28 cellular contexts compared by ENCODE assay signal in genomic region chr4:113776016-113776415, GRCh38.
"Had no signal": no experiment of that assay in that cellular context is flagged by ENCODE, and none has a peak within 500 bp of the region (broad histone marks: within the 10 kb centered on the region; RNA-seq: fewer than 3 reads in every experiment).

No MANE protein-coding gene starts in this region.

- H3K4me3 ChIP-seq: MG63, SK-N-MC had no signal

- H3K36me3 ChIP-seq: brain microvascular endothelial cell, MG63, WERI-Rb-1 had no signal

- H3K36me3 Mint-ChIP-seq: activated naive CD8-positive, alpha-beta T cell had no signal

- H3K4me3 Mint-ChIP-seq: activated CD4-positive, alpha-beta T cell treated with anti-CD3 and anti-CD28 coated beads for 36 hours; activated CD4-positive, alpha-beta T cell treated with anti-CD3 and anti-CD28 coated beads, Interleukin-2, amount 10 ng/mL, durations not matched to agents 7 days and 5 days; activated CD8-positive, alpha-beta T cell treated with anti-CD3 and anti-CD28 coated beads, Interleukin-2, amount 10 ng/mL, durations not matched to agents 7 days and 5 days; activated naive CD8-positive, alpha-beta T cell; activated naive CD8-positive, alpha-beta T cell treated with anti-CD3 and anti-CD28 coated beads, Interleukin-2, amount 50 U/mL, for 24 hours; activated T-cell treated with anti-CD3 and anti-CD28 coated beads, Interleukin-2, amount 50 U/mL, for 24 hours had no signal

- H3K9me3 ChIP-seq: MG63 had no signal

- H3K27me3 ChIP-seq: brain microvascular endothelial cell, MG63 had no signal

- H3K9me3 Mint-ChIP-seq: activated T-cell treated with anti-CD3 and anti-CD28 coated beads, Interleukin-2, amount 50 U/mL, for 24 hours; activated T-helper 2 cell treated with anti-CD3 and anti-CD28 coated beads, Interferon-gamma antibody, Interleukin-2, Interleukin-4, amounts not matched to agents 10 μg/mL and 5 μg/mL and 100 μg/mL, durations not matched to agents 14 hours and 24 hours and 36 hours had no signal

- H3K27ac ChIP-seq: brain microvascular endothelial cell, SK-N-MC, WERI-Rb-1 had no signal

- DNase-seq: activated CD4-positive, alpha-beta T cell treated with anti-CD3 and anti-CD28 coated beads for 36 hours; activated CD4-positive, alpha-beta T cell treated with anti-CD3 and anti-CD28 coated beads, Interleukin-2, amount 10 ng/mL, durations not matched to agents 7 days and 5 days; activated CD4-positive, alpha-beta T cell treated with anti-CD3 and anti-CD28 coated beads, Interleukin-2, amount 50 U/mL, for 48 hours; activated CD8-positive, alpha-beta T cell treated with anti-CD3 and anti-CD28 coated beads, Interleukin-2, amount 10 ng/mL, durations not matched to agents 7 days and 5 days; activated gamma-delta T cell; activated naive CD4-positive, alpha-beta T cell treated with Interleukin-2 at 50 U/mL for 16 hours; activated naive CD8-positive, alpha-beta T cell treated with anti-CD3 and anti-CD28 coated beads, Interleukin-2, amount 50 U/mL, for 24 hours; activated T-cell treated with anti-CD3 and anti-CD28 coated beads, Interleukin-2, amount 50 U/mL, for 24 hours; aorta; brain microvascular endothelial cell; central memory CD4-positive, alpha-beta T cell; Kasumi-1; MG63; NCI-H1048; NCI-H1105 treated with DMSO at 0.1 percent for 48 hours; NCI-H1436; NCI-H1694; NCI-H1930; NCI-H2081 treated with DMSO at 0.1 percent for 48 hours; NCI-H345; NCI-H524 treated with DMSO at 0.1 percent for 48 hours; OCI-M1; Right ventricle myocardium superior; T1000; WERI-Rb-1 had no signal

- H3K27ac Mint-ChIP-seq: activated CD4-positive, alpha-beta T cell treated with anti-CD3 and anti-CD28 coated beads for 36 hours; activated CD4-positive, alpha-beta T cell treated with anti-CD3 and anti-CD28 coated beads, Interleukin-2, amount 10 ng/mL, durations not matched to agents 7 days and 5 days; activated CD8-positive, alpha-beta T cell treated with anti-CD3 and anti-CD28 coated beads, Interleukin-2, amount 10 ng/mL, durations not matched to agents 7 days and 5 days; activated naive CD8-positive, alpha-beta T cell; activated naive CD8-positive, alpha-beta T cell treated with anti-CD3 and anti-CD28 coated beads, Interleukin-2, amount 50 U/mL, for 24 hours; activated T-cell treated with anti-CD3 and anti-CD28 coated beads, Interleukin-2, amount 50 U/mL, for 24 hours; activated T-helper 2 cell treated with anti-CD3 and anti-CD28 coated beads, Interferon-gamma antibody, Interleukin-2, Interleukin-4, amounts not matched to agents 10 μg/mL and 5 μg/mL and 100 μg/mL, durations not matched to agents 14 hours and 24 hours and 36 hours had no signal

- H3K27me3 Mint-ChIP-seq: activated CD4-positive, alpha-beta T cell treated with anti-CD3 and anti-CD28 coated beads for 36 hours; activated CD4-positive, alpha-beta T cell treated with anti-CD3 and anti-CD28 coated beads, Interleukin-2, amount 10 ng/mL, durations not matched to agents 7 days and 5 days; activated naive CD8-positive, alpha-beta T cell; activated naive CD8-positive, alpha-beta T cell treated with anti-CD3 and anti-CD28 coated beads, Interleukin-2, amount 50 U/mL, for 24 hours; activated T-cell treated with anti-CD3 and anti-CD28 coated beads, Interleukin-2, amount 50 U/mL, for 24 hours had no signal

- ATAC-seq: activated CD4-positive, alpha-beta T cell treated with anti-CD3 and anti-CD28 coated beads for 36 hours; activated CD8-positive, alpha-beta T cell treated with anti-CD3 and anti-CD28 coated beads, Interleukin-2, amount 10 ng/mL, durations not matched to agents 7 days and 5 days; activated naive CD8-positive, alpha-beta T cell treated with anti-CD3 and anti-CD28 coated beads, Interleukin-2, amount 50 U/mL, for 24 hours had no signal
